ENCODE assay signal across 1 cellular context in genomic region chr1:183471748-183472487, GRCh38.
A peak's percentile ranks its signal among the peaks of the same experiment; 100 is the strongest.
TF ChIP-seq lines count a peak whose summit lies in the region.

No MANE protein-coding gene starts in this region.

TF ChIP-seq in K562, 482 proteins besides CTCF, POLR2A, EP300 and RAD21 (continued from another document and continues in another):
- TF ChIP-seq HOMEZ (CRISPR knock-in tag; IDR thresholded peaks at IDR 0.05) (peak; percentile 83; the same call in 1 of the 2 replicates), SP2 (IDR thresholded peaks at IDR 0.05; ENCODE audit: extremely low read depth, low read depth, low read length, poor library complexity, severe bottlenecking) (no peak), NFATC3 (IDR thresholded peaks at IDR 0.05) (peak; percentile 91), ZBED1 (IDR thresholded peaks at IDR 0.05) (peak; percentile 85; the same call in 1 of the 2 replicates), ZHX1 (conservative IDR thresholded peaks at IDR 0.05; ENCODE audit: low read length) (peak; percentile 17; the same call in 1 of the 2 replicates), ZBTB5 (IDR thresholded peaks at IDR 0.05) (no peak), CLOCK (CRISPR knock-in tag; IDR thresholded peaks at IDR 0.05; ENCODE audit: borderline replicate concordance) (no peak), ERF (CRISPR knock-in tag; IDR thresholded peaks at IDR 0.05) (peak; percentile 73), PYGO2 (tag; IDR thresholded peaks at IDR 0.05) (peak; percentile 56; the same call in 1 of the 2 replicates), ZNF282 (CRISPR knock-in tag; IDR thresholded peaks at IDR 0.05) (no peak), SRSF9 (IDR thresholded peaks at IDR 0.05; ENCODE audit: borderline replicate concordance, low read depth, low read length) (no peak), NCOR1 (IDR thresholded peaks at IDR 0.05) (peak; percentile 57), FOSL1 (tag; conservative IDR thresholded peaks at IDR 0.05) (peak; percentile 60), SMARCA4 (IDR thresholded peaks at IDR 0.05) (no peak), E2F5 (CRISPR knock-in tag; IDR thresholded peaks at IDR 0.05) (peak; percentile 93; the same call in 1 of the 2 replicates), ZKSCAN3 (CRISPR knock-in tag; IDR thresholded peaks at IDR 0.05) (no peak), SIRT6 (IDR thresholded peaks at IDR 0.05; ENCODE audit: low read depth, low read length) (no peak), C11orf30 (IDR thresholded peaks at IDR 0.05; ENCODE audit: low read depth) (peak; percentile 100), ATF2 (CRISPR knock-in tag; IDR thresholded peaks at IDR 0.05) (no peak), ELK3 (CRISPR knock-in tag; IDR thresholded peaks at IDR 0.05) (no peak), PPARD (CRISPR knock-in tag; IDR thresholded peaks at IDR 0.05) (no peak), EP400 (IDR thresholded peaks at IDR 0.05) (peak; percentile 93), HDAC1 (IDR thresholded peaks at IDR 0.05) (peak; percentile 65 to 95; a peak in 2 of 4 replicates), BRCA1 (IDR thresholded peaks at IDR 0.05) (no peak), BRCA1 (CRISPR knock-in tag; IDR thresholded peaks at IDR 0.05) (no peak), MGA (IDR thresholded peaks at IDR 0.05) (peak; percentile 28), NCOA4 (IDR thresholded peaks at IDR 0.05; ENCODE audit: partially characterized antibody) (no peak), CEBPB (tag; IDR thresholded peaks at IDR 0.05) (no peak), TAF9B (IDR thresholded peaks at IDR 0.05; ENCODE audit: partially characterized antibody) (peak; percentile 87), ZNF707 (CRISPR knock-in tag; conservative IDR thresholded peaks at IDR 0.05) (peak; percentile 74), NR2F6 (CRISPR knock-in tag; IDR thresholded peaks at IDR 0.05) (peak; percentile 89; the same call in 1 of the 2 replicates), HMG20A (CRISPR knock-in tag; conservative IDR thresholded peaks at IDR 0.05) (no peak), EZH2 (IDR thresholded peaks at IDR 0.05; ENCODE audit: borderline replicate concordance, low read depth, low read length) (no peak), HMGN3 (IDR thresholded peaks at IDR 0.05; ENCODE audit: borderline replicate concordance, extremely low read depth, insufficient read length, low read depth, low read length) (no peak), ZNF57 (CRISPR knock-in tag; IDR thresholded peaks at IDR 0.05) (no peak), LEF1 (IDR thresholded peaks at IDR 0.05) (peak; percentile 64; the same call in 1 of the 2 replicates), PHF21A (IDR thresholded peaks at IDR 0.05; ENCODE audit: borderline replicate concordance, low read depth) (peak; percentile 93; the same call in 1 of the 2 replicates)
